In genomic region chr9:94911986-94912635, GRCh38 we compare ENCODE assay signal across 19 cellular contexts.
DNase-seq lines count a peak whose midpoint lies in the region; ATAC-seq, FAIRE-seq and TF ChIP-seq lines count a peak whose summit lies in the region.
"Had no signal": no experiment of that assay in that cellular context is flagged by ENCODE, and none has a peak within 500 bp of the region (broad histone marks: within the 10 kb centered on the region; RNA-seq: fewer than 3 reads in every experiment).

No MANE protein-coding gene starts in this region.

- DNase-seq in GM23338 (ENCODE audit: low spot score) (no peak), SJSA1 (ENCODE audit: low read depth in 1 of 2, low spot score in 2 of 2) (no peak), keratinocyte (ENCODE audit: low read depth, low spot score) (no peak), smooth muscle cell (lab: John Stamatoyannopoulos, UW; ENCODE audit: unreplicated experiment) (no peak), GDM1 (lab: John Stamatoyannopoulos, UW) (no peak), activated T-cell treated with anti-CD3 and anti-CD28 coated beads for 4 hours (no peak), NCI-H2029 (lab: John Stamatoyannopoulos, UW) (no peak)
- DNase-seq: activated CD4-positive, alpha-beta T cell treated with anti-CD3 and anti-CD28 coated beads for 36 hours; CD4-positive, alpha-beta memory T cell; NCI-H774; RPMI8226; stimulated activated CD4-positive, alpha-beta T cell treated with anti-CD3 and anti-CD28 coated beads, Interleukin-12 subunit alpha, Interleukin-12 subunit beta, amount 100 ng/mL, for 4 hours; stimulated activated naive CD8-positive, alpha-beta T cell treated with anti-CD3 and anti-CD28 coated beads, Interleukin-15, amount 100 ng/mL, for 72 hours had no signal

- no peaks in the 10 kb centered on the region for H3K79me2 ChIP-seq in GM23338 (replicated peaks; ENCODE audit: insufficient read depth)
- no peaks in the 10 kb centered on the region for H3K79me2 ChIP-seq in keratinocyte (ENCODE audit: control insufficient read depth, insufficient read depth, low read length)
- peaks cover 4% of the 10 kb centered on the region for H3K79me2 ChIP-seq in smooth muscle cell (ENCODE audit: low read depth)

- H3K9me2 ChIP-seq in GM23338 (ENCODE audit: insufficient read depth) = no peaks in the 10 kb centered on the region

- H3K36me3 ChIP-seq in GM23338 (ENCODE audit: insufficient read depth) (no peaks in the 10 kb centered on the region), SJSA1 (no peaks in the 10 kb centered on the region), keratinocyte (ENCODE audit: control insufficient read depth in 2 of 2, extremely low read depth in 1 of 2, insufficient read depth in 2 of 2, low read length in 2 of 2) (no peaks in the 10 kb centered on the region), smooth muscle cell (ENCODE audit: low read depth) (no peaks in the 10 kb centered on the region)
- H3K36me3 ChIP-seq: MG63, ovary had no signal

- H3K4me2 ChIP-seq in GM23338 (0 out of 2 replicates have a peak overlapping the region, but pooled peaks have one; percentile 37), keratinocyte (ENCODE audit: control insufficient read depth, extremely low read depth, insufficient read depth, low read depth, low read length) (no peak overlapping the region), smooth muscle cell (no peak overlapping the region)

- TF ChIP-seq CTCF in GM23338 (conservative IDR thresholded peaks at IDR 0.05; ENCODE audit: low read depth in 2 of 2) (no peak), keratinocyte (optimal IDR thresholded peaks at IDR 0.05 in 1 of 3, IDR thresholded peaks at IDR 0.05 in 1 of 3, conservative IDR thresholded peaks at IDR 0.05 in 1 of 3; ENCODE audit: extremely low read depth in 1 of 3, insufficient read depth in 2 of 3, low read length in 3 of 3) (no peak), smooth muscle cell (IDR thresholded peaks at IDR 0.05; ENCODE audit: borderline replicate concordance, insufficient read depth, poor library complexity, severe bottlenecking) (no peak)

- H3K9me3 ChIP-seq in SJSA1 (replicated peaks) = no peaks in the 10 kb centered on the region
- peaks cover 3% of the 10 kb centered on the region for H3K9me3 ChIP-seq in keratinocyte (ENCODE audit: control insufficient read depth, low read depth, low read length)
- H3K9me3 ChIP-seq in smooth muscle cell (replicated peaks; ENCODE audit: low read depth) = no peaks in the 10 kb centered on the region
- H3K9me3 ChIP-seq: MG63, ovary had no signal

- H3K27ac ChIP-seq in GM23338 (ENCODE audit: low read depth) = peak overlapping the region; percentile 10; the same call in 1 of the 2 replicates
- peak overlapping the region; percentile 81 for H3K27ac ChIP-seq in SJSA1
- H3K27ac ChIP-seq in keratinocyte (ENCODE audit: control insufficient read depth, insufficient read depth, low read length) = peak overlapping the region; percentile 7
- peak overlapping the region; percentile 90 for H3K27ac ChIP-seq in smooth muscle cell (ENCODE audit: low read depth)
- H3K27ac ChIP-seq: ovary had no signal

- H3K4me1 Mint-ChIP-seq in GM23338 = peaks cover 80% of the 10 kb centered on the region
- H3K4me1 Mint-ChIP-seq: CD4-positive, alpha-beta memory T cell had no signal

- H3K9me3 Mint-ChIP-seq in GM23338 = no peaks in the 10 kb centered on the region
- H3K9me3 Mint-ChIP-seq: CD4-positive, alpha-beta memory T cell; stimulated activated naive CD8-positive, alpha-beta T cell treated with anti-CD3 and anti-CD28 coated beads, Interleukin-15, amount 100 ng/mL, for 72 hours; T-helper 2 cell treated with Interferon-gamma antibody and Interleukin-4, amounts not matched to agents 5 μg/mL and 100 μg/mL, for 36 hours had no signal

- H3K27ac Mint-ChIP-seq in GM23338 = no peak overlapping the region
- H3K27ac Mint-ChIP-seq: activated CD4-positive, alpha-beta T cell treated with anti-CD3 and anti-CD28 coated beads for 36 hours; activated naive CD8-positive, alpha-beta T cell; T-helper 2 cell treated with Interferon-gamma antibody and Interleukin-4, amounts not matched to agents 5 μg/mL and 100 μg/mL, for 36 hours had no signal

- peaks cover 5% of the 10 kb centered on the region for H3K27me3 Mint-ChIP-seq in GM23338 (ENCODE audit: insufficient read depth, low read depth, poor library complexity)
- H3K27me3 Mint-ChIP-seq: activated CD4-positive, alpha-beta T cell treated with anti-CD3 and anti-CD28 coated beads for 36 hours; activated naive CD8-positive, alpha-beta T cell; CD4-positive, alpha-beta memory T cell; stimulated activated naive CD8-positive, alpha-beta T cell treated with anti-CD3 and anti-CD28 coated beads, Interleukin-15, amount 100 ng/mL, for 72 hours had no signal

- 61% methylated on average over 11 of the region's 11 CpGs for WGBS in smooth muscle cell (ENCODE audit: low lambda C conversion rate)

- dilution Hi-C loops in keratinocyte (cut with MboI; ENCODE audit: extremely low pct_ligation_motif_present, low sequenced_read_pairs) = no loop called here

- no peak overlapping the region for H3K4me3 ChIP-seq in GM23338
- H3K4me3 ChIP-seq in SJSA1 = no peak overlapping the region
- H3K4me3 ChIP-seq in keratinocyte (ENCODE audit: control insufficient read depth in 2 of 3, extremely low read depth in 1 of 3, insufficient read depth in 2 of 3, low read depth in 1 of 3, low read length in 3 of 3) = no peak overlapping the region
- no peak overlapping the region for H3K4me3 ChIP-seq in smooth muscle cell
- H3K4me3 ChIP-seq: MG63, ovary had no signal

- no peaks in the 10 kb centered on the region for H4K20me1 ChIP-seq in GM23338 (replicated peaks; ENCODE audit: insufficient read depth)
- H4K20me1 ChIP-seq in keratinocyte (ENCODE audit: control insufficient read depth, extremely low read depth, insufficient read depth, low read length) = no peaks in the 10 kb centered on the region
- H4K20me1 ChIP-seq in smooth muscle cell (ENCODE audit: low read depth) = no peaks in the 10 kb centered on the region

- H3K9me1 ChIP-seq in keratinocyte (ENCODE audit: control insufficient read depth, extremely low read depth, insufficient read depth, low read length) = no peaks in the 10 kb centered on the region

- H3K27me3 ChIP-seq in GM23338 (ENCODE audit: insufficient read depth) (no peaks in the 10 kb centered on the region), SJSA1 (replicated peaks) (no peaks in the 10 kb centered on the region), keratinocyte (ENCODE audit: control insufficient read depth, extremely low read depth, insufficient read depth, low read length) (no peaks in the 10 kb centered on the region), smooth muscle cell (ENCODE audit: low read depth) (no peaks in the 10 kb centered on the region)
- H3K27me3 ChIP-seq: MG63, ovary had no signal

- H3K4me3 Mint-ChIP-seq in GM23338 = no peak overlapping the region
- H3K4me3 Mint-ChIP-seq: activated CD4-positive, alpha-beta T cell treated with anti-CD3 and anti-CD28 coated beads for 36 hours; activated naive CD8-positive, alpha-beta T cell; CD4-positive, alpha-beta memory T cell; stimulated activated naive CD8-positive, alpha-beta T cell treated with anti-CD3 and anti-CD28 coated beads, Interleukin-15, amount 100 ng/mL, for 72 hours; T-helper 2 cell treated with Interferon-gamma antibody and Interleukin-4, amounts not matched to agents 5 μg/mL and 100 μg/mL, for 36 hours had no signal

- FAIRE-seq in keratinocyte (lab: Jason Lieb, UNC) = no peak
- FAIRE-seq: G401.6 had no signal

- H3K9ac ChIP-seq in keratinocyte (ENCODE audit: control insufficient read depth, extremely low read depth, insufficient read depth, low read length) (no peak overlapping the region), smooth muscle cell (ENCODE audit: low read depth) (peak overlapping the region; percentile 17)

- no peak overlapping the region for H2AFZ ChIP-seq in GM23338
- no peak overlapping the region for H2AFZ ChIP-seq in keratinocyte (ENCODE audit: control insufficient read depth, low read length)
- no peak overlapping the region for H2AFZ ChIP-seq in smooth muscle cell (ENCODE audit: low read depth)

- peaks cover 44% of the 10 kb centered on the region for H3K4me1 ChIP-seq in GM23338 (ENCODE audit: insufficient read depth)
- peaks cover 48% of the 10 kb centered on the region for H3K4me1 ChIP-seq in SJSA1 (replicated peaks)
- peaks cover 43% of the 10 kb centered on the region for H3K4me1 ChIP-seq in keratinocyte (ENCODE audit: control insufficient read depth, extremely low read depth, insufficient read depth, low read length)
- H3K4me1 ChIP-seq in smooth muscle cell (ENCODE audit: low read depth) = peaks cover 50% of the 10 kb centered on the region

- ATAC-seq in GM23338 (no peak), GM18868 (IDR thresholded peaks at IDR 0.05; ENCODE audit: unreplicated experiment) (no peak)
- ATAC-seq: activated CD4-positive, alpha-beta T cell treated with anti-CD3 and anti-CD28 coated beads for 36 hours; stimulated activated naive CD8-positive, alpha-beta T cell treated with anti-CD3 and anti-CD28 coated beads, Interleukin-15, amount 100 ng/mL, for 72 hours had no signal

- H3K36me3 Mint-ChIP-seq in GM23338 (ENCODE audit: low read depth) = no peaks in the 10 kb centered on the region

- H3F3A ChIP-seq in GM23338 (replicated peaks; ENCODE audit: low read depth) = 0 out of 2 replicates have a peak, but pooled peaks cover 2% of the 10 kb centered on the region
- H3F3A ChIP-seq in smooth muscle cell (ENCODE audit: low read depth) = peaks cover 39% of the 10 kb centered on the region

TF ChIP-seq in GM23338, 12 proteins besides CTCF, POLR2A, EP300 and RAD21:
- TF ChIP-seq EZH2phosphoT487 (IDR thresholded peaks at IDR 0.05; ENCODE audit: unreplicated experiment) (no peak), ZNF331 (CRISPR knock-in tag; IDR thresholded peaks at IDR 0.05; ENCODE audit: low read depth) (no peak), ZNF114 (CRISPR knock-in tag; IDR thresholded peaks at IDR 0.05) (no peak), JUNB (IDR thresholded peaks at IDR 0.05; ENCODE audit: unreplicated experiment) (no peak), STAT1 (IDR thresholded peaks at IDR 0.05; ENCODE audit: unreplicated experiment) (no peak), EZH2 (IDR thresholded peaks at IDR 0.05; ENCODE audit: low read depth, unreplicated experiment) (no peak)

Comparison
In these comparisons a context has a peak if more than half of its experiments do, and no peak if none do; other contexts are left out.
1. H3K27ac ChIP-seq: peak in every context shown above with its lines; median percentile 90 in smooth muscle cell; 81 in SJSA1; 10 in GM23338; 7 in keratinocyte.